In genomic region chrX:149453911-149454820, GRCh38 we compare ENCODE assay signal across 28 cellular contexts. TPM values are rescaled to one million over a fixed set of nuclear protein-coding genes. Genes with fewer than 3 reads are reported as not detected.
DNase-seq lines count a peak whose midpoint lies in the region; ATAC-seq, FAIRE-seq and TF ChIP-seq lines count a peak whose summit lies in the region.
"Had no signal": no experiment of that assay in that cellular context is flagged by ENCODE, and none has a peak within 500 bp of the region (broad histone marks: within the 10 kb centered on the region; RNA-seq: fewer than 3 reads in every experiment).

No MANE protein-coding gene starts in this region.

- H3K4me1 ChIP-seq in HepG2 (ENCODE audit: insufficient read depth, low read length) (no peaks in the 10 kb centered on the region), upper lobe of right lung (no peaks in the 10 kb centered on the region)
- H3K4me1 ChIP-seq: BLaER1, gastrocnemius medialis had no signal

- H3K79me2 ChIP-seq in HepG2 (ENCODE audit: insufficient read depth, low read length): no peaks in the 10 kb centered on the region

- H3K4me2 ChIP-seq in HepG2 (ENCODE audit: low read depth, low read length): no peak overlapping the region
- H3K4me2 ChIP-seq: BLaER1 had no signal

- POLR2A ChIA-PET in HepG2 (lab: Yijun Ruan, JAX): no interaction called here

- CTCF ChIA-PET in HepG2 (lab: Yijun Ruan, JAX; ENCODE audit: low intra/inter-chr PET ratio, low total read pairs): no interaction called here

- no peaks in the 10 kb centered on the region for H3K27me3 ChIP-seq in HepG2 (ENCODE audit: control insufficient read depth in 1 of 2, insufficient read depth in 2 of 2, low read length in 2 of 2)
- H3K27me3 ChIP-seq in upper lobe of right lung: no peaks in the 10 kb centered on the region
- H3K27me3 ChIP-seq: BLaER1, cardiac muscle cell, gastrocnemius medialis had no signal

- ATAC-seq in HepG2: no peak
- ATAC-seq in GM18861 (IDR thresholded peaks at IDR 0.05; ENCODE audit: unreplicated experiment): no peak
- no peak for ATAC-seq in upper lobe of right lung
- ATAC-seq: gastrocnemius medialis, SK-N-SH treated with all-trans-retinoic acid at 6 μM for 48 hours had no signal

- H3K27ac ChIP-seq in HepG2 (ENCODE audit: extremely low read length, insufficient read depth, low read length): no peak overlapping the region
- no peak overlapping the region for H3K27ac ChIP-seq in upper lobe of right lung
- H3K27ac ChIP-seq: BLaER1, cardiac muscle cell, epithelial cell of prostate, gastrocnemius medialis had no signal

- H3K4me3 ChIP-seq in HepG2 (replicated peaks in 1 of 3; ENCODE audit: insufficient read depth in 1 of 3, low read depth in 2 of 3, low read length in 3 of 3): no peak overlapping the region
- H3K4me3 ChIP-seq in upper lobe of right lung: no peak overlapping the region
- H3K4me3 ChIP-seq: BLaER1, cardiac muscle cell, gastrocnemius medialis had no signal

- BruUV-seq in HepG2 (replicated peaks; lab: Mats Ljungman, UMichigan): no TSS peak

- no peak for TF ChIP-seq CTCF in HepG2 (CRISPR knock-in tag; IDR thresholded peaks at IDR 0.05)
- no peak for TF ChIP-seq CTCF in upper lobe of right lung (IDR thresholded peaks at IDR 0.05)

- H2AFZ ChIP-seq in HepG2 (ENCODE audit: low read length): no peak overlapping the region

- H3K9ac ChIP-seq in HepG2 (ENCODE audit: insufficient read depth, low read depth, low read length): no peak overlapping the region
- H3K9ac ChIP-seq: BLaER1 had no signal

- TF ChIP-seq RAD21 in HepG2 (CRISPR knock-in tag; IDR thresholded peaks at IDR 0.05): no peak

- intact Hi-C loops in HepG2 (cut with micrococcal nuclease; ENCODE audit: unreplicated experiment) (no loop called here), upper lobe of right lung (cut with DNase I) (no loop called here)

- in situ Hi-C loops in HepG2 (cut with HindIII; ENCODE audit: extremely low pct_ligation_motif_present, low pct_unique_long_range_greater_than_20kb): no loop called here

- WGBS in HepG2 (ENCODE audit: low lambda C conversion rate): 45% methylated on average over 6 of the region's 6 CpGs

- H3K36me3 ChIP-seq in HepG2 (replicated peaks in 1 of 2; ENCODE audit: control insufficient read depth in 1 of 2, insufficient read depth in 2 of 2, low read length in 2 of 2) (no peaks in the 10 kb centered on the region), upper lobe of right lung (no peaks in the 10 kb centered on the region)
- H3K36me3 ChIP-seq: BLaER1, cardiac muscle cell, gastrocnemius medialis had no signal

- DNase-seq in NCI-H1105 treated with DMSO at 0.1 percent for 48 hours (lab: John Stamatoyannopoulos, UW) (peak; percentile 33), NCI-H1105 (lab: John Stamatoyannopoulos, UW) (no peak), NCI-H446 treated with DMSO at 0.1 percent for 48 hours (lab: John Stamatoyannopoulos, UW) (peak; percentile 80), cerebellum (ENCODE audit: low spot score) (peak; percentile 34), superior temporal gyrus (ENCODE audit: extremely low spot score) (peak; percentile 28), HepG2 (ENCODE audit: low spot score) (no peak), upper lobe of right lung (no peak)
- DNase-seq: activated CD4-positive, alpha-beta memory T cell treated with anti-CD3 and anti-CD28 coated beads, Interleukin-2, amount 10 ng/mL, durations not matched to agents 7 days and 5 days; activated CD4-positive, CD25-positive, alpha-beta regulatory T cell; activated gamma-delta T cell treated with Interleukin-2 at 50 U/mL for 16 hours; activated T-cell treated with anti-CD3 and anti-CD28 coated beads for 4 hours; Calu3; dermis blood vessel endothelial cell; gastrocnemius medialis; hypothalamus; Karpas-422; naive B cell; NCI-H1417; NCI-H2227 treated with DMSO at 0.1 percent for 48 hours; occipital lobe had no signal

- TF ChIP-seq EP300 in HepG2 (IDR thresholded peaks at IDR 0.05; ENCODE audit: low read depth in 2 of 2, low read length in 2 of 2) (no peak), HepG2 (CRISPR knock-in tag; IDR thresholded peaks at IDR 0.05; ENCODE audit: borderline replicate concordance) (no peak)

- no peak for FAIRE-seq in HepG2 (lab: Jason Lieb, UNC)
- FAIRE-seq: H54, HTR-8/SVneo, urothelium cell line had no signal

- H4K20me1 ChIP-seq in HepG2 (ENCODE audit: insufficient read depth, low read length): no peaks in the 10 kb centered on the region
- H4K20me1 ChIP-seq: BLaER1 had no signal

- TF ChIP-seq POLR2A in HepG2 (IDR thresholded peaks at IDR 0.05; ENCODE audit: insufficient read depth in 1 of 2, low read depth in 2 of 2, low read length in 2 of 2): no peak

- no peaks in the 10 kb centered on the region for H3K9me3 ChIP-seq in HepG2 (ENCODE audit: low read length)
- no peaks in the 10 kb centered on the region for H3K9me3 ChIP-seq in upper lobe of right lung
- H3K9me3 ChIP-seq: BLaER1, gastrocnemius medialis had no signal

TF ChIP-seq in HepG2, 621 proteins besides CTCF, POLR2A, EP300 and RAD21 (continues in another document):
- TF ChIP-seq, protein P1, sequence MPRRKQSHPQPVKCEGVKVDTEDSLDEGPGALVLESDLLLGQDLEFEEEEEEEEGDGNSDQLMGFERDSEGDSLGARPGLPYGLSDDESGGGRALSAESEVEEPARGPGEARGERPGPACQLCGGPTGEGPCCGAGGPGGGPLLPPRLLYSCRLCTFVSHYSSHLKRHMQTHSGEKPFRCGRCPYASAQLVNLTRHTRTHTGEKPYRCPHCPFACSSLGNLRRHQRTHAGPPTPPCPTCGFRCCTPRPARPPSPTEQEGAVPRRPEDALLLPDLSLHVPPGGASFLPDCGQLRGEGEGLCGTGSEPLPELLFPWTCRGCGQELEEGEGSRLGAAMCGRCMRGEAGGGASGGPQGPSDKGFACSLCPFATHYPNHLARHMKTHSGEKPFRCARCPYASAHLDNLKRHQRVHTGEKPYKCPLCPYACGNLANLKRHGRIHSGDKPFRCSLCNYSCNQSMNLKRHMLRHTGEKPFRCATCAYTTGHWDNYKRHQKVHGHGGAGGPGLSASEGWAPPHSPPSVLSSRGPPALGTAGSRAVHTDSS (CRISPR knock-in tag; conservative IDR thresholded peaks at IDR 0.05): no peak
- TF ChIP-seq ZNF337 (CRISPR knock-in tag; IDR thresholded peaks at IDR 0.05; ENCODE audit: borderline replicate concordance, low read depth): no peak
- no peak for TF ChIP-seq NCOR1 (IDR thresholded peaks at IDR 0.05; ENCODE audit: borderline replicate concordance, low read length)
- TF ChIP-seq GTF2F1 (IDR thresholded peaks at IDR 0.05; ENCODE audit: low read length): no peak
- TF ChIP-seq ZMAT5 (CRISPR knock-in tag; IDR thresholded peaks at IDR 0.05; ENCODE audit: borderline replicate concordance, low read depth): no peak
- no peak for TF ChIP-seq KDM5A (IDR thresholded peaks at IDR 0.05; ENCODE audit: borderline replicate concordance, low read length)
- no peak for TF ChIP-seq ZMYM2 (CRISPR knock-in tag; IDR thresholded peaks at IDR 0.05)
- TF ChIP-seq CC2D1A (CRISPR knock-in tag; IDR thresholded peaks at IDR 0.05): no peak
- TF ChIP-seq HNF1B (CRISPR knock-in tag; IDR thresholded peaks at IDR 0.05): no peak
- TF ChIP-seq ZNF780A (CRISPR knock-in tag; IDR thresholded peaks at IDR 0.05): no peak
- TF ChIP-seq CENPBD1 (CRISPR knock-in tag; IDR thresholded peaks at IDR 0.05; ENCODE audit: borderline replicate concordance, low read depth): no peak
- no peak for TF ChIP-seq RXRB (CRISPR knock-in tag; IDR thresholded peaks at IDR 0.05; ENCODE audit: borderline replicate concordance)

RNA-seq across cellular contexts. Expression of gene IDS, which starts 50.9 kb away (rescaled TPM):
- total RNA-seq in cerebellum (99.7 TPM), HepG2 (2016; rRNA removed; fragmentation: Illumina TruSeq; extraction: Trizol) (2.2 and 3.4 TPM in 2 replicates), upper lobe of right lung (113 TPM)
- total RNA-seq in HepG2 (2016; cell fraction: cytosol; rRNA removed; fragmentation: Illumina TruSeq; extraction: Trizol; ENCODE audit: low read depth): 5.6 and 5.8 TPM in 2 replicates
- total RNA-seq in HepG2 (2016; cell fraction: insoluble cytoplasmic fraction; rRNA removed; fragmentation: Illumina TruSeq; extraction: Trizol): 2.3 and 2.7 TPM in 2 replicates
- 9.5 and 10.0 TPM in 2 replicates for total RNA-seq in HepG2 (2016; cell fraction: membrane; rRNA removed; fragmentation: Illumina TruSeq; extraction: Trizol)
- 2.6 TPM in 2 replicates for total RNA-seq in HepG2 (2016; cell fraction: nucleus; rRNA removed; fragmentation: Illumina TruSeq; extraction: Trizol)
- 11.9 and 13.6 TPM in 2 replicates for polyA plus RNA-seq in HepG2 (2011; rRNA removed)
- polyA plus RNA-seq in HepG2 (2011; cell fraction: cytosol; rRNA removed): 8.0 and 12.1 TPM in 2 replicates
- 8.6 and 12.4 TPM in 2 replicates for polyA plus RNA-seq in HepG2 (2011; cell fraction: nucleus; rRNA removed)
- polyA plus RNA-seq in HepG2 (2012): 6.3 and 8.7 TPM in 2 replicates
- polyA plus RNA-seq in HepG2 (2016; cell fraction: cytosol; fragmentation: Illumina TruSeq; extraction: Trizol; ENCODE audit: low read depth): 9.2 and 10.7 TPM in 2 replicates
- 3.4 and 3.8 TPM in 2 replicates for polyA plus RNA-seq in HepG2 (2016; cell fraction: insoluble cytoplasmic fraction; fragmentation: Illumina TruSeq; extraction: Trizol; ENCODE audit: low read depth)
- polyA plus RNA-seq in HepG2 (2016; cell fraction: membrane; fragmentation: Illumina TruSeq; extraction: Trizol; ENCODE audit: low read depth): 11.7 and 11.9 TPM in 2 replicates
- 2.3 and 2.6 TPM in 2 replicates for polyA plus RNA-seq in HepG2 (2016; cell fraction: nucleus; fragmentation: Illumina TruSeq; extraction: Trizol; ENCODE audit: insufficient read depth, low read depth)
- 14.2 and 23.0 TPM in 2 replicates for polyA minus RNA-seq in HepG2 (2011; rRNA and poly(A)+ RNA removed; ENCODE audit: low replicate concordance)
- 6.9 and 10.3 TPM in 2 replicates for polyA minus RNA-seq in HepG2 (2011; cell fraction: cytosol; rRNA and poly(A)+ RNA removed)
- polyA minus RNA-seq in HepG2 (2011; cell fraction: nucleus; rRNA and poly(A)+ RNA removed): 6.2 and 9.2 TPM in 2 replicates

Comparison
In these comparisons a context has a peak if more than half of its experiments do, and no peak if none do; other contexts are left out.
1. DNase-seq: peak in NCI-H1105 treated with DMSO at 0.1 percent for 48 hours (single experiment), NCI-H446 treated with DMSO at 0.1 percent for 48 hours (single experiment), cerebellum (single experiment) and superior temporal gyrus (single experiment); none in NCI-H1105 (single experiment), HepG2 (single experiment) and upper lobe of right lung (single experiment).